9 cellular contexts compared by ENCODE assay signal in genomic region chr1:210446479-210446878, GRCh38.
A peak's percentile ranks its signal among the peaks of the same experiment; 100 is the strongest.
DNase-seq lines count a peak whose midpoint lies in the region; ATAC-seq and TF ChIP-seq lines count a peak whose summit lies in the region.
"Had no signal": no experiment of that assay in that cellular context is flagged by ENCODE, and none has a peak within 500 bp of the region (broad histone marks: within the 10 kb centered on the region; RNA-seq: fewer than 3 reads in every experiment).

No MANE protein-coding gene starts in this region.

- H3K27me3 Mint-ChIP-seq in CD4-positive, CD25-positive, alpha-beta regulatory T cell = peaks cover 14% of the 10 kb centered on the region
- H3K27me3 Mint-ChIP-seq in T-helper 2 cell treated with Interferon-gamma antibody and Interleukin-4, amounts not matched to agents 5 μg/mL and 100 μg/mL, for 36 hours (ENCODE audit: low read depth) = peaks cover 13% of the 10 kb centered on the region
- H3K27me3 Mint-ChIP-seq in endothelial cell (ENCODE audit: unreplicated experiment) = no peaks in the 10 kb centered on the region

- H3K4me3 Mint-ChIP-seq in CD4-positive, CD25-positive, alpha-beta regulatory T cell = no peak overlapping the region
- peak overlapping the region; percentile 33 for H3K4me3 Mint-ChIP-seq in T-helper 2 cell treated with Interferon-gamma antibody and Interleukin-4, amounts not matched to agents 5 μg/mL and 100 μg/mL, for 36 hours
- H3K4me3 Mint-ChIP-seq in endothelial cell (ENCODE audit: unreplicated experiment) = no peak overlapping the region

- no peaks in the 10 kb centered on the region for H3K9me3 ChIP-seq in CD4-positive, CD25-positive, alpha-beta regulatory T cell (ENCODE audit: control insufficient read depth in 2 of 2, low read length in 2 of 2)
- no peaks in the 10 kb centered on the region for H3K9me3 ChIP-seq in gastrocnemius medialis
- H3K9me3 ChIP-seq: thoracic aorta had no signal

- peak; percentile 94 for ATAC-seq in CD4-positive, CD25-positive, alpha-beta regulatory T cell (ENCODE audit: low read depth in 2 of 2)
- ATAC-seq in HG02870 (IDR thresholded peaks at IDR 0.05; ENCODE audit: unreplicated experiment) (peak; percentile 87), gastrocnemius medialis (no peak)

- H3K27ac Mint-ChIP-seq in CD4-positive, CD25-positive, alpha-beta regulatory T cell = no peak overlapping the region
- no peak overlapping the region for H3K27ac Mint-ChIP-seq in T-helper 2 cell treated with Interferon-gamma antibody and Interleukin-4, amounts not matched to agents 5 μg/mL and 100 μg/mL, for 36 hours
- no peak overlapping the region for H3K27ac Mint-ChIP-seq in endothelial cell (ENCODE audit: unreplicated experiment)

- H3K4me1 Mint-ChIP-seq in CD4-positive, CD25-positive, alpha-beta regulatory T cell = peaks cover 8 to 11% (median 10%) of the 10 kb centered on the region in 4 donors
- peaks cover 14% of the 10 kb centered on the region for H3K4me1 Mint-ChIP-seq in T-helper 2 cell treated with Interferon-gamma antibody and Interleukin-4, amounts not matched to agents 5 μg/mL and 100 μg/mL, for 36 hours (ENCODE audit: low read depth)
- no peaks in the 10 kb centered on the region for H3K4me1 Mint-ChIP-seq in endothelial cell (ENCODE audit: unreplicated experiment)

- H3K36me3 Mint-ChIP-seq in CD4-positive, CD25-positive, alpha-beta regulatory T cell = no peaks in the 10 kb centered on the region
- H3K36me3 Mint-ChIP-seq in T-helper 2 cell treated with Interferon-gamma antibody and Interleukin-4, amounts not matched to agents 5 μg/mL and 100 μg/mL, for 36 hours (ENCODE audit: low read depth) = no peaks in the 10 kb centered on the region
- H3K36me3 Mint-ChIP-seq in endothelial cell (ENCODE audit: low read depth, unreplicated experiment) = no peaks in the 10 kb centered on the region

- H3K4me3 ChIP-seq in CD4-positive, CD25-positive, alpha-beta regulatory T cell (ENCODE audit: low read depth, low read length) = no peak overlapping the region
- H3K4me3 ChIP-seq in astrocyte of the spinal cord (ENCODE audit: low read depth, low read length) (no peak overlapping the region), gastrocnemius medialis (no peak overlapping the region)
- H3K4me3 ChIP-seq: thoracic aorta had no signal

- intact Hi-C loops in gastrocnemius medialis (cut with DNase I; ENCODE audit: low total_unique reads) = no loop called here

- H3K9me3 Mint-ChIP-seq in CD4-positive, CD25-positive, alpha-beta regulatory T cell = peaks cover 0 to 2% (median 0%) of the 10 kb centered on the region in 7 donors
- H3K9me3 Mint-ChIP-seq in T-helper 2 cell treated with Interferon-gamma antibody and Interleukin-4, amounts not matched to agents 5 μg/mL and 100 μg/mL, for 36 hours = no peaks in the 10 kb centered on the region
- no peaks in the 10 kb centered on the region for H3K9me3 Mint-ChIP-seq in endothelial cell (ENCODE audit: unreplicated experiment)

- in situ Hi-C loops in astrocyte of the spinal cord (cut with HindIII; ENCODE audit: low sequenced_read_pairs) = no loop called here
- in situ Hi-C loops in gastrocnemius medialis (cut with MboI; ENCODE audit: low sequenced_read_pairs in 4 of 4) = no loop called here

- DNase-seq in CD4-positive, CD25-positive, alpha-beta regulatory T cell = peak in 2 of 3 donors; percentile 41 to 67
- DNase-seq in T-helper 2 cell treated with Interferon-gamma antibody and Interleukin-4, amounts not matched to agents 5 μg/mL and 100 μg/mL, for 36 hours (ENCODE audit: low spot score) = peak; percentile 91
- peak; percentile 46 for DNase-seq in astrocyte of the spinal cord (ENCODE audit: low read depth, low spot score)
- DNase-seq in stimulated activated CD4-positive, alpha-beta T cell treated with anti-CD3 and anti-CD28 coated beads, Interleukin-4, amount 100 ng/mL, for 4 hours = peak; percentile 66 to 90
- DNase-seq in AG08396 (ENCODE audit: low spot score) = no peak
- no peak for DNase-seq in endothelial cell (ENCODE audit: low spot score)
- DNase-seq in gastrocnemius medialis = no peak

- no peak for TF ChIP-seq POLR2A in gastrocnemius medialis (IDR thresholded peaks at IDR 0.05)

- no peak for TF ChIP-seq CTCF in astrocyte of the spinal cord (IDR thresholded peaks at IDR 0.05; ENCODE audit: low read depth, low read length)
- no peak for TF ChIP-seq CTCF in endothelial cell (IDR thresholded peaks at IDR 0.05; ENCODE audit: unreplicated experiment)
- TF ChIP-seq CTCF in gastrocnemius medialis (IDR thresholded peaks at IDR 0.05 in 4 of 5, conservative IDR thresholded peaks at IDR 0.05 in 1 of 5) = no peak

- no peaks in the 10 kb centered on the region for H3K27me3 ChIP-seq in CD4-positive, CD25-positive, alpha-beta regulatory T cell (ENCODE audit: control insufficient read depth, insufficient read depth, low read length)
- no peaks in the 10 kb centered on the region for H3K27me3 ChIP-seq in gastrocnemius medialis

- no peaks in the 10 kb centered on the region for H3K36me3 ChIP-seq in CD4-positive, CD25-positive, alpha-beta regulatory T cell (ENCODE audit: control insufficient read depth, insufficient read depth, low read length)
- H3K36me3 ChIP-seq in gastrocnemius medialis = no peaks in the 10 kb centered on the region
- H3K36me3 ChIP-seq: thoracic aorta had no signal

- H3K27ac ChIP-seq in CD4-positive, CD25-positive, alpha-beta regulatory T cell (ENCODE audit: insufficient read depth, low read length, poor library complexity, severe bottlenecking) = no peak overlapping the region
- no peak overlapping the region for H3K27ac ChIP-seq in gastrocnemius medialis
- H3K27ac ChIP-seq: thoracic aorta had no signal

- no peaks in the 10 kb centered on the region for H3K4me1 ChIP-seq in CD4-positive, CD25-positive, alpha-beta regulatory T cell (ENCODE audit: control insufficient read depth, insufficient read depth, low read length, poor library complexity, severe bottlenecking)
- no peaks in the 10 kb centered on the region for H3K4me1 ChIP-seq in gastrocnemius medialis

Comparison
In these comparisons a context has a peak if more than half of its experiments do, and no peak if none do; other contexts are left out.
1. ATAC-seq: peak in CD4-positive, CD25-positive, alpha-beta regulatory T cell (2 of 2) and HG02870 (single experiment); none in gastrocnemius medialis (0 of 2).
2. DNase-seq: peak in CD4-positive, CD25-positive, alpha-beta regulatory T cell (2 of 3), T-helper 2 cell treated with Interferon-gamma antibody and Interleukin-4, amounts not matched to agents 5 μg/mL and 100 μg/mL, for 36 hours (single experiment), astrocyte of the spinal cord (single experiment) and stimulated activated CD4-positive, alpha-beta T cell treated with anti-CD3 and anti-CD28 coated beads, Interleukin-4, amount 100 ng/mL, for 4 hours (2 of 2); none in AG08396 (single experiment), endothelial cell (single experiment) and gastrocnemius medialis (0 of 2).